8 cellular contexts compared by ENCODE assay signal in the genomic region with DNA sequence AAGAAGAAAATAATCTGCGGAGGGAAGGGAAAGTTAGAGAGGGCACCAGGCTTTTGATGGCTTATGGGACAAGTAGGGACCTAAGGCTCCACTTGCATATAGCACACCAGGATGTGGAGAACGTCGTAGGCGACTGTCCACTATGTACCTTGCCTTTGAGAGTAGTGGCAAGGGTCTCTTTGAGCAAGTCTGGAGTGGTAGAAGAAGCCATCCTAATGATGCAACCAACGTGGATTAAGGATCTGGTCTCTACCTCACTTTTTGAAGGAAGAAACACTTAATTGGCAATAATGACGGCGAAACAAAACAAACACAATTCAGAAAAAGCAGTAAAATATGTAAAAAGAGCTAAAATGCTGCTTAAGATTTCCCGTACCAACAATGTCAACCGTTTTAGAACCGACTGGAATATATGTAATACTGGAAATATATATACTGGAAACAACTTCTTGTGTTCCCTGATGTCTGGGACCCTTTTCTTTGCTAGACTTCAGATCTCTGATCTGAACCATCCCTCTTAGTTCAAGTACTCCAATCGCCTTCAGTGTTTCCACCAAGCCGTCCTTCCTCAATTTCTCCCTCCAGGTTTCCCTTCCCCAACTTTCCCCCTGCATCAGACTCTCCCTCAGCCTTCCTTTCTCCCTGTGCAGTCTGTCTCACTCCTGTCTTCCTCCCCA. TPM values are rescaled to one million over a fixed set of nuclear protein-coding genes. Genes with fewer than 3 reads are reported as not detected.
DNase-seq lines count a peak whose midpoint lies in the region; ATAC-seq and TF ChIP-seq lines count a peak whose summit lies in the region.

No MANE protein-coding gene starts in this region.

- no peaks in the 10 kb centered on the region for H3K9me2 ChIP-seq in SK-N-SH

- TF ChIP-seq EP300 in SK-N-SH (IDR thresholded peaks at IDR 0.05; ENCODE audit: borderline replicate concordance in 1 of 2, low read depth in 1 of 2, low read length in 1 of 2): no peak

- H3K27me3 ChIP-seq in SK-N-SH (ENCODE audit: insufficient read depth): no peaks in the 10 kb centered on the region
- peaks cover 11% of the 10 kb centered on the region; the same call in 1 of the 2 replicates for H3K27me3 ChIP-seq in iPS-20b (ENCODE audit: insufficient read depth, low read length)

- H3K4me3 ChIP-seq in SK-N-SH (ENCODE audit: low read depth in 2 of 2, low read length in 1 of 2): peak overlapping the region; percentile 45 to 57
- peak overlapping the region; percentile 95 for H3K4me3 ChIP-seq in iPS-20b (ENCODE audit: low read length)

- CTCF ChIA-PET in SK-N-SH (lab: Yijun Ruan, JAX): interaction anchor here (2.6 kb wide), 1 partner anchor 9 kb away, joined by 6 read pairs; no protein-coding TSS in a partner anchor

- no peak for TF ChIP-seq CTCF in SK-N-SH (IDR thresholded peaks at IDR 0.05)

- H3K27ac ChIP-seq in SK-N-SH (ENCODE audit: low read depth in 2 of 2, low read length in 1 of 2) (peak overlapping the region; percentile 94 to 96), iPS-20b (ENCODE audit: low read length) (peak overlapping the region; percentile 44), substantia nigra (ENCODE audit: low read depth, low read length, poor library complexity, severe bottlenecking) (peak overlapping the region; percentile 84)

- H3K9me3 ChIP-seq in SK-N-SH: no peaks in the 10 kb centered on the region
- H3K9me3 ChIP-seq in iPS-20b (ENCODE audit: insufficient read depth, low read depth, low read length): no peaks in the 10 kb centered on the region

- no peaks in the 10 kb centered on the region; the same call in 1 of the 2 replicates for H3K79me2 ChIP-seq in SK-N-SH (ENCODE audit: insufficient read depth)

- H3K9ac ChIP-seq in SK-N-SH (peak overlapping the region; percentile 100), iPS-20b (ENCODE audit: low read depth, low read length) (peak overlapping the region; percentile 92)

- POLR2A ChIA-PET in SK-N-SH (lab: Yijun Ruan, JAX): interaction anchor here (0.7 to 2.0 kb wide), 7 partner anchors 8 to 642 kb away, joined by 3 to 7 read pairs (median 3); a partner anchor contains a TSS

- ATAC-seq in SK-N-SH treated with all-trans-retinoic acid at 6 μM for 48 hours: no peak
- no peak for ATAC-seq in activated naive CD4-positive, alpha-beta T cell treated with anti-CD3 and anti-CD28 coated beads, Interleukin-2, amount 50 U/mL, for 72 hours
- no peak for ATAC-seq in HG02970 (IDR thresholded peaks at IDR 0.05; ENCODE audit: low FRiP score, unreplicated experiment)
- ATAC-seq in activated CD4-positive, CD25-positive, alpha-beta regulatory T cell treated with anti-CD3 and anti-CD28 coated beads, Interleukin-2, amount 50 U/mL, for 24 hours: no peak

- peaks cover 26 to 27% of the 10 kb centered on the region in 2 donors for H3K36me3 Mint-ChIP-seq in activated naive CD4-positive, alpha-beta T cell treated with anti-CD3 and anti-CD28 coated beads, Interleukin-2, amount 50 U/mL, for 72 hours

- H3K36me3 ChIP-seq in SK-N-SH (replicated peaks in 1 of 2; ENCODE audit: control insufficient read depth in 1 of 2, insufficient read depth in 2 of 2, low read length in 1 of 2) (peaks cover 3 to 24% of the 10 kb centered on the region in 2 experiments), iPS-20b (ENCODE audit: insufficient read depth, low read depth, low read length) (peaks cover 19% of the 10 kb centered on the region)

- H3K27ac Mint-ChIP-seq in activated naive CD4-positive, alpha-beta T cell treated with anti-CD3 and anti-CD28 coated beads, Interleukin-2, amount 50 U/mL, for 72 hours: peak overlapping the region; percentile 97 to 98

- H3K9me3 Mint-ChIP-seq in activated naive CD4-positive, alpha-beta T cell treated with anti-CD3 and anti-CD28 coated beads, Interleukin-2, amount 50 U/mL, for 72 hours: no peaks in the 10 kb centered on the region

- WGBS in SK-N-SH (ENCODE audit: low lambda C conversion rate): 80% methylated on average over 12 of the region's 12 CpGs

- H4K20me1 ChIP-seq in SK-N-SH (ENCODE audit: insufficient read depth): peaks cover 37% of the 10 kb centered on the region

- DNase-seq in SK-N-SH: no peak
- no peak for DNase-seq in activated naive CD4-positive, alpha-beta T cell treated with anti-CD3 and anti-CD28 coated beads, Interleukin-2, amount 50 U/mL, for 72 hours (ENCODE audit: low spot score in 2 of 2)
- DNase-seq in substantia nigra (lab: John Stamatoyannopoulos, UW): peak in 1 of 49 donors; percentile 7
- no peak for DNase-seq in RPMI8226

- peak overlapping the region; percentile 62 for H2AFZ ChIP-seq in SK-N-SH (ENCODE audit: low read depth)

- peaks cover 10% of the 10 kb centered on the region for H3F3A ChIP-seq in SK-N-SH (replicated peaks; ENCODE audit: insufficient read depth)

- peak overlapping the region; percentile 63 for H3K4me2 ChIP-seq in SK-N-SH

- no peak for TF ChIP-seq RAD21 in SK-N-SH (IDR thresholded peaks at IDR 0.05; ENCODE audit: low read length)

- peaks cover 0 to 13% of the 10 kb centered on the region in 2 experiments; a peak in 3 of 4 replicates for H3K4me1 ChIP-seq in SK-N-SH (ENCODE audit: control insufficient read depth in 1 of 2, insufficient read depth in 2 of 2, low read depth in 1 of 2, low read length in 1 of 2)
- peaks cover 10% of the 10 kb centered on the region; the same call in 1 of the 2 replicates for H3K4me1 ChIP-seq in iPS-20b (ENCODE audit: insufficient read depth, low read length)

TF ChIP-seq in SK-N-SH, 30 proteins besides CTCF, POLR2A, EP300 and RAD21 (continues in another document):
- TF ChIP-seq, protein P1, sequence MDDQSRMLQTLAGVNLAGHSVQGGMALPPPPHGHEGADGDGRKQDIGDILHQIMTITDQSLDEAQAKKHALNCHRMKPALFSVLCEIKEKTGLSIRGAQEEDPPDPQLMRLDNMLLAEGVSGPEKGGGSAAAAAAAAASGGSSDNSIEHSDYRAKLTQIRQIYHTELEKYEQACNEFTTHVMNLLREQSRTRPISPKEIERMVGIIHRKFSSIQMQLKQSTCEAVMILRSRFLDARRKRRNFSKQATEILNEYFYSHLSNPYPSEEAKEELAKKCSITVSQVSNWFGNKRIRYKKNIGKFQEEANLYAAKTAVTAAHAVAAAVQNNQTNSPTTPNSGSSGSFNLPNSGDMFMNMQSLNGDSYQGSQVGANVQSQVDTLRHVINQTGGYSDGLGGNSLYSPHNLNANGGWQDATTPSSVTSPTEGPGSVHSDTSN (IDR thresholded peaks at IDR 0.05): no peak
- TF ChIP-seq, protein P2, sequence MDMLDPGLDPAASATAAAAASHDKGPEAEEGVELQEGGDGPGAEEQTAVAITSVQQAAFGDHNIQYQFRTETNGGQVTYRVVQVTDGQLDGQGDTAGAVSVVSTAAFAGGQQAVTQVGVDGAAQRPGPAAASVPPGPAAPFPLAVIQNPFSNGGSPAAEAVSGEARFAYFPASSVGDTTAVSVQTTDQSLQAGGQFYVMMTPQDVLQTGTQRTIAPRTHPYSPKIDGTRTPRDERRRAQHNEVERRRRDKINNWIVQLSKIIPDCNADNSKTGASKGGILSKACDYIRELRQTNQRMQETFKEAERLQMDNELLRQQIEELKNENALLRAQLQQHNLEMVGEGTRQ (IDR thresholded peaks at IDR 0.05; ENCODE audit: borderline replicate concordance, low read depth, low read length): no peak
- no peak for TF ChIP-seq RCOR1 (IDR thresholded peaks at IDR 0.05; ENCODE audit: low read length)
- TF ChIP-seq, protein P3, sequence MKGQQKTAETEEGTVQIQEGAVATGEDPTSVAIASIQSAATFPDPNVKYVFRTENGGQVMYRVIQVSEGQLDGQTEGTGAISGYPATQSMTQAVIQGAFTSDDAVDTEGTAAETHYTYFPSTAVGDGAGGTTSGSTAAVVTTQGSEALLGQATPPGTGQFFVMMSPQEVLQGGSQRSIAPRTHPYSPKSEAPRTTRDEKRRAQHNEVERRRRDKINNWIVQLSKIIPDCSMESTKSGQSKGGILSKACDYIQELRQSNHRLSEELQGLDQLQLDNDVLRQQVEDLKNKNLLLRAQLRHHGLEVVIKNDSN (IDR thresholded peaks at IDR 0.05; ENCODE audit: borderline replicate concordance, low read depth): no peak

TF ChIP-seq in SK-N-SH treated with all-trans-retinoic acid at 6 μM for 48 hours, 23 proteins besides CTCF, POLR2A, EP300 and RAD21 (continues in another document):
- TF ChIP-seq SNAI2 (CRISPR knock-in tag; IDR thresholded peaks at IDR 0.05): no peak
- TF ChIP-seq ZFP3 (CRISPR knock-in tag; IDR thresholded peaks at IDR 0.05): no peak
- TF ChIP-seq TOX (CRISPR knock-in tag; IDR thresholded peaks at IDR 0.05; ENCODE audit: borderline replicate concordance): no peak
- no peak for TF ChIP-seq PPARA (CRISPR knock-in tag; IDR thresholded peaks at IDR 0.05; ENCODE audit: borderline replicate concordance)
- TF ChIP-seq ZC3H10 (CRISPR knock-in tag; IDR thresholded peaks at IDR 0.05): no peak
- TF ChIP-seq GLIS3 (CRISPR knock-in tag; IDR thresholded peaks at IDR 0.05): no peak; the same call in 1 of the 2 replicates
- TF ChIP-seq, protein P4, sequence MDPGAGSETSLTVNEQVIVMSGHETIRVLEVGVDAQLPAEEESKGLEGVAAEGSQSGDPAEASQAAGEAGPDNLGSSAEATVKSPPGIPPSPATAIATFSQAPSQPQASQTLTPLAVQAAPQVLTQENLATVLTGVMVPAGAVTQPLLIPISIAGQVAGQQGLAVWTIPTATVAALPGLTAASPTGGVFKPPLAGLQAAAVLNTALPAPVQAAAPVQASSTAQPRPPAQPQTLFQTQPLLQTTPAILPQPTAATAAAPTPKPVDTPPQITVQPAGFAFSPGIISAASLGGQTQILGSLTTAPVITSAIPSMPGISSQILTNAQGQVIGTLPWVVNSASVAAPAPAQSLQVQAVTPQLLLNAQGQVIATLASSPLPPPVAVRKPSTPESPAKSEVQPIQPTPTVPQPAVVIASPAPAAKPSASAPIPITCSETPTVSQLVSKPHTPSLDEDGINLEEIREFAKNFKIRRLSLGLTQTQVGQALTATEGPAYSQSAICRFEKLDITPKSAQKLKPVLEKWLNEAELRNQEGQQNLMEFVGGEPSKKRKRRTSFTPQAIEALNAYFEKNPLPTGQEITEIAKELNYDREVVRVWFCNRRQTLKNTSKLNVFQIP (CRISPR knock-in tag; IDR thresholded peaks at IDR 0.05; ENCODE audit: borderline replicate concordance, low read depth): no peak
- TF ChIP-seq RARB (CRISPR knock-in tag; IDR thresholded peaks at IDR 0.05): no peak
- TF ChIP-seq ZNF8 (CRISPR knock-in tag; IDR thresholded peaks at IDR 0.05): no peak

RNA-seq across cellular contexts. Expression of a gene that starts 0.8 kb away (rescaled TPM):
- 37.7 and 52.8 TPM in 2 replicates for polyA plus RNA-seq in SK-N-SH (2012; rRNA removed)
- polyA plus RNA-seq in SK-N-SH (2012; cell fraction: cytosol; rRNA removed): 64.8 and 67.8 TPM in 2 replicates
- 52.7 and 57.2 TPM in 2 replicates for polyA plus RNA-seq in SK-N-SH (2012; cell fraction: nucleus; rRNA removed)
- 100 to 1,000 TPM; 159 to 210 TPM for total RNA-seq in activated naive CD4-positive, alpha-beta T cell treated with anti-CD3 and anti-CD28 coated beads, Interleukin-2, amount 50 U/mL, for 72 hours

RNA-seq across cellular contexts. Expression of a gene that starts 59.9 kb away (rescaled TPM):
- polyA plus RNA-seq in SK-N-SH (2012; rRNA removed): 24.4 and 25.1 TPM in 2 replicates
- 9.8 and 15.3 TPM in 2 replicates for polyA plus RNA-seq in SK-N-SH (2012; cell fraction: cytosol; rRNA removed)
- 28.5 and 32.0 TPM in 2 replicates for polyA plus RNA-seq in SK-N-SH (2012; cell fraction: nucleus; rRNA removed)
- total RNA-seq in activated naive CD4-positive, alpha-beta T cell treated with anti-CD3 and anti-CD28 coated beads, Interleukin-2, amount 50 U/mL, for 72 hours: 10 to 100 TPM; 20.3 to 35.0 TPM

Comparison
In these comparisons a context has a peak if more than half of its experiments do, and no peak if none do; other contexts are left out.
1. H3K27ac ChIP-seq: peak in every context shown above with its lines; median percentile 95 in SK-N-SH; 84 in substantia nigra; 44 in iPS-20b.